Comparison of ENCODE assay signal across 1 cellular context in genomic region chr2:143730950-143731254, GRCh38.
TF ChIP-seq lines count a peak whose summit lies in the region.

No MANE protein-coding gene starts in this region.

TF ChIP-seq in GM12878, 131 proteins besides CTCF, POLR2A, EP300 and RAD21 (continued from another document):
- TF ChIP-seq MEF2A (IDR thresholded peaks at IDR 0.05; ENCODE audit: insufficient read depth, low read depth, low read length) = 0 out of 2 replicates have a peak, but pooled peaks have one; percentile 13
- no peak for TF ChIP-seq ATF3 (IDR thresholded peaks at IDR 0.05; ENCODE audit: borderline replicate concordance, extremely low read depth, low read depth, low read length)
- no peak for TF ChIP-seq RCOR1 (conservative IDR thresholded peaks at IDR 0.05; ENCODE audit: low read depth, low read length)
- TF ChIP-seq PAX8 (IDR thresholded peaks at IDR 0.05) = no peak
- no peak for TF ChIP-seq ATF2 (IDR thresholded peaks at IDR 0.05; ENCODE audit: low read length)
- TF ChIP-seq IKZF2 (IDR thresholded peaks at IDR 0.05) = no peak
- TF ChIP-seq CHD4 (IDR thresholded peaks at IDR 0.05) = no peak
- no peak for TF ChIP-seq E2F8 (IDR thresholded peaks at IDR 0.05; ENCODE audit: low read depth, partially characterized antibody)
- no peak for TF ChIP-seq PAX5 (IDR thresholded peaks at IDR 0.05; ENCODE audit: borderline replicate concordance, low read depth, low read length)
- no peak for TF ChIP-seq SIX5 (IDR thresholded peaks at IDR 0.05; ENCODE audit: low read depth, low read length, severe bottlenecking)
- TF ChIP-seq IRF5 (IDR thresholded peaks at IDR 0.05; ENCODE audit: borderline replicate concordance) = no peak
- no peak for TF ChIP-seq CEBPB (IDR thresholded peaks at IDR 0.05; ENCODE audit: borderline replicate concordance in 1 of 2, low read depth in 2 of 2, low read length in 2 of 2)
- TF ChIP-seq RELA (IDR thresholded peaks at IDR 0.05; ENCODE audit: borderline replicate concordance, partially characterized antibody) = no peak
TF ChIP-seq in GM12878: peak in this region for 4.
